1 cellular context compared by ENCODE assay signal in genomic region chr14:91358654-91359210, GRCh38.
TF ChIP-seq lines count a peak whose summit lies in the region.

No MANE protein-coding gene starts in this region.

TF ChIP-seq in HepG2, 621 proteins besides CTCF, POLR2A, EP300 and RAD21 (continued from another document):
- TF ChIP-seq, protein P1, sequence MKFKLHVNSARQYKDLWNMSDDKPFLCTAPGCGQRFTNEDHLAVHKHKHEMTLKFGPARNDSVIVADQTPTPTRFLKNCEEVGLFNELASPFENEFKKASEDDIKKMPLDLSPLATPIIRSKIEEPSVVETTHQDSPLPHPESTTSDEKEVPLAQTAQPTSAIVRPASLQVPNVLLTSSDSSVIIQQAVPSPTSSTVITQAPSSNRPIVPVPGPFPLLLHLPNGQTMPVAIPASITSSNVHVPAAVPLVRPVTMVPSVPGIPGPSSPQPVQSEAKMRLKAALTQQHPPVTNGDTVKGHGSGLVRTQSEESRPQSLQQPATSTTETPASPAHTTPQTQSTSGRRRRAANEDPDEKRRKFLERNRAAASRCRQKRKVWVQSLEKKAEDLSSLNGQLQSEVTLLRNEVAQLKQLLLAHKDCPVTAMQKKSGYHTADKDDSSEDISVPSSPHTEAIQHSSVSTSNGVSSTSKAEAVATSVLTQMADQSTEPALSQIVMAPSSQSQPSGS (CRISPR knock-in tag; IDR thresholded peaks at IDR 0.05): no peak
